In the genomic region with DNA sequence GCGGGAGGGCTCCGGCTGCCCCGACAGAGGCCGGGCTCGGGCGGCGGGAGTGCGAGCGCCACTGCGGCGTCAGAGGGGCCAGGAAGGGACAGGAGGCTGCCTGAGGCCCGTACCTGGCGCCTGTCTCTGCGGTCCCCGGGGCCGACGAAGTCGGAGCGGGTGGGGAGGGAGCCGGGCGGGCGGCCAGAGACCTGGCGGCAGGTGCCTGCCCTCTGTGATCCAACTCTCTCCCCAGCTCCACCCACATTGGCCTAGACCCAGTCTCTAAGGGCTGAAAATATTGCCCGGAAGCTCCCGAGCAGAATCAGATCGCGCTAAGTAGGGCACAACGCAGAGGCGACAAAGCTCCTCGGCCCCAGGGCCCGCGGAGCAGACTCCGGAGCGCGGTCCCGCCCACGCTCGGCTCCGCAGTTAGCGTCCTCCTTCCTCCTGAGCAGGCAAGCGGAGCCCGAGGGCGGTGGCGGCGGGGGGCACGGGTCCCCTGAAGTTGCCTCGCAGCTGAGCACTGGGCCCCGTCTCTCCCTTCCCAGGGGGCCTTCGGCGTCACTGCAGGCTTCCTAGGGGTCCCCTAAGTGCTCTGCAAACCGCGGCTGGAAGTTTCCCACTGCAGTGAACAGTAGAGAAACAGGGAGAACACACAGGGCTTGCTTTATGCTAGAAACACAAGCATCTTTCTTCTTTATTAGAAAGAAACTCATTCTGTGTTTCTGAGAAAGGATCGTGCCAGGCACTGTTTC, we compare ENCODE assay signal across 8 cellular contexts. TPM values are rescaled to one million over a fixed set of nuclear protein-coding genes. Genes with fewer than 3 reads are reported as not detected.
DNase-seq lines count a peak whose midpoint lies in the region; ATAC-seq and TF ChIP-seq lines count a peak whose summit lies in the region.

A gene (plus strand): TSS at position 307 of the 737 bp plus-strand sequence. CDS start 906 bp downstream, outside the sequence.

- POLR2A ChIA-PET in CD8-positive, alpha-beta T cell (lab: Charles Lee): interaction anchor here (0.8 to 7.3 kb wide), 13 partner anchors 9 to 373 kb away, joined by 3 to 157 read pairs (median 3); a partner anchor contains a TSS

- H3K9me3 Mint-ChIP-seq in CD8-positive, alpha-beta T cell: no peaks in the 10 kb centered on the region
- H3K9me3 Mint-ChIP-seq in neural crest cell: no peaks in the 10 kb centered on the region

- peaks cover 38% of the 10 kb centered on the region for H3K36me3 Mint-ChIP-seq in CD8-positive, alpha-beta T cell
- peaks cover 7% of the 10 kb centered on the region for H3K36me3 Mint-ChIP-seq in neural crest cell (ENCODE audit: low read depth)

- CTCF ChIA-PET in CD8-positive, alpha-beta T cell (lab: Charles Lee): interaction anchor here (0.7 to 22.9 kb wide), 9 partner anchors 10 to 237 kb away, joined by 3 to 262 read pairs (median 4); a partner anchor contains a TSS

- TF ChIP-seq CTCF in CD8-positive, alpha-beta T cell (IDR thresholded peaks at IDR 0.05): no peak
- TF ChIP-seq CTCF in foreskin fibroblast (IDR thresholded peaks at IDR 0.05; ENCODE audit: low read depth, low read length) (no peak), neural crest cell (conservative IDR thresholded peaks at IDR 0.05) (no peak), stomach (IDR thresholded peaks at IDR 0.05) (no peak)

- H3K27ac ChIP-seq in CD8-positive, alpha-beta T cell (ENCODE audit: low read depth, low read length): peak within 1 kb of the TSS; percentile 83
- H3K27ac ChIP-seq in stomach: peak within 1 kb of the TSS; percentile 93 to 99 (median 97)

- peak within 1 kb of the TSS; percentile 89 for H3K4me3 ChIP-seq in CD8-positive, alpha-beta T cell (ENCODE audit: low read depth, low read length)
- H3K4me3 ChIP-seq in foreskin fibroblast (ENCODE audit: low read depth in 1 of 2, low read length in 2 of 2) (peak within 1 kb of the TSS; percentile 73 to 82), stomach (peak within 1 kb of the TSS; percentile 81 to 92 (median 83))

- H3K27me3 Mint-ChIP-seq in CD8-positive, alpha-beta T cell (ENCODE audit: low read depth): no peaks in the 10 kb centered on the region
- H3K27me3 Mint-ChIP-seq in neural crest cell (ENCODE audit: low read depth): no peaks in the 10 kb centered on the region

- H3K4me1 ChIP-seq in CD8-positive, alpha-beta T cell (ENCODE audit: insufficient read depth, low read length): peaks cover 15% of the 10 kb centered on the region
- H3K4me1 ChIP-seq in stomach: peaks cover 19 to 38% (median 31%) of the 10 kb centered on the region in 4 donors

- TF ChIP-seq EP300 in stomach (IDR thresholded peaks at IDR 0.05): no peak

- H3K4me1 Mint-ChIP-seq in CD8-positive, alpha-beta T cell (ENCODE audit: low read depth): peaks cover 28% of the 10 kb centered on the region
- peaks cover 21% of the 10 kb centered on the region for H3K4me1 Mint-ChIP-seq in neural crest cell

- H3K4me3 Mint-ChIP-seq in CD8-positive, alpha-beta T cell: peak within 1 kb of the TSS; percentile 92
- peak within 1 kb of the TSS; percentile 88 for H3K4me3 Mint-ChIP-seq in neural crest cell

- peak; percentile 65 for ATAC-seq in CD8-positive, alpha-beta T cell
- ATAC-seq in GM19452 (IDR thresholded peaks at IDR 0.05; ENCODE audit: unreplicated experiment): peak; percentile 57
- peak; percentile 46 for ATAC-seq in HG03571 (IDR thresholded peaks at IDR 0.05; ENCODE audit: unreplicated experiment)

- peaks cover 32% of the 10 kb centered on the region for H3K36me3 ChIP-seq in CD8-positive, alpha-beta T cell (ENCODE audit: insufficient read depth, low read length)
- peaks cover 31 to 35% (median 35%) of the 10 kb centered on the region in 4 donors for H3K36me3 ChIP-seq in stomach

- DNase-seq in CD8-positive, alpha-beta T cell: peak; percentile 33 to 77 (median 67)
- DNase-seq in RPMI7951 (ENCODE audit: low read depth) (peak; percentile 54), foreskin fibroblast (peak; percentile 36 to 76), neural crest cell (ENCODE audit: low read depth, low spot score) (peak; percentile 45), stomach (peak; percentile 85)
- peak; percentile 90 for DNase-seq in activated effector memory CD4-positive, alpha-beta T cell treated with anti-CD3 and anti-CD28 coated beads, Interleukin-2, amount 50 U/mL, for 16 hours

- intact Hi-C loops in CD8-positive, alpha-beta T cell (cut with DNase I, micrococcal nuclease): loop anchor here (1.0 to 10.0 kb wide), 7 partner anchors 31 to 1568 kb away; a partner anchor contains a TSS
- intact Hi-C loops in stomach (cut with DNase I; ENCODE audit: low total_unique reads): no loop called here

- WGBS in stomach, 5 donors: 0 to 2% (median 0%) methylated on average over 19 to 53 of the region's 53 CpGs

- no peaks in the 10 kb centered on the region for H3K9me3 ChIP-seq in CD8-positive, alpha-beta T cell (ENCODE audit: low read length)
- H3K9me3 ChIP-seq in stomach: no peaks in the 10 kb centered on the region

- H3K27ac Mint-ChIP-seq in CD8-positive, alpha-beta T cell: peak within 1 kb of the TSS; percentile 93
- H3K27ac Mint-ChIP-seq in neural crest cell (ENCODE audit: unreplicated experiment): peak within 1 kb of the TSS; percentile 86

- no peaks in the 10 kb centered on the region for H3K27me3 ChIP-seq in CD8-positive, alpha-beta T cell (ENCODE audit: insufficient read depth, low read length)
- H3K27me3 ChIP-seq in stomach: no peaks in the 10 kb centered on the region

- no peak for TF ChIP-seq POLR2A in stomach (IDR thresholded peaks at IDR 0.05)

RNA-seq across cellular contexts. Expression of the gene that starts here (rescaled TPM):
- 100 to 1,000 TPM; 162 to 172 TPM for total RNA-seq in CD8-positive, alpha-beta T cell
- 6.5 and 7.1 TPM in 2 replicates for total RNA-seq in RPMI7951 (2014; rRNA removed; shearing (Covaris generic))
- 78.0 and 81.6 TPM in 2 replicates for total RNA-seq in neural crest cell
- 100 to 1,000 TPM in 3 of 5 donors, 10 to 100 TPM in 2; 30.5 to 286 (median 201) TPM for total RNA-seq in stomach
- polyA plus RNA-seq in stomach: 10 to 100 TPM in 2 of 3 donors, 1 to 10 TPM in 1; 2.9 to 16.4 (median 16.0) TPM

Comparison
In these comparisons a context has a peak if more than half of its experiments do, and no peak if none do; other contexts are left out.
1. Peak in every context shown above with its lines: DNase-seq, ATAC-seq, H3K4me3 ChIP-seq and H3K27ac ChIP-seq.